Comparison of ENCODE assay signal across 26 cellular contexts in genomic region chr16:87597324-87597830, GRCh38. TPM values are rescaled to one million over a fixed set of nuclear protein-coding genes. Genes with fewer than 3 reads are reported as not detected.
"Had no signal": no experiment of that assay in that cellular context is flagged by ENCODE, and none has a peak within 500 bp of the region (broad histone marks: within the 10 kb centered on the region; RNA-seq: fewer than 3 reads in every experiment).

No MANE protein-coding gene starts in this region.

- H3K4me1 ChIP-seq: testis, thyroid gland, upper lobe of right lung, uterus had no signal

- H3K4me1 Mint-ChIP-seq: memory B cell; stimulated activated naive B cell treated with anti-CD40 and anti-IgM and Interleukin-4, amounts not matched to agents 10 μg/mL and 1 μg/mL and 100 μg/mL, for 72 hours had no signal

- H3K36me3 ChIP-seq: left ventricle myocardium inferior, ovary, right atrium auricular region, stomach, thyroid gland, transverse colon, upper lobe of right lung, uterus had no signal

- H3K4me3 ChIP-seq: left ventricle myocardium inferior, mucosa of descending colon, ovary, right atrium auricular region, skin epidermis, stomach, testis, thyroid gland, transverse colon, upper lobe of right lung, uterus had no signal

- ATAC-seq: mucosa of descending colon; naive thymus-derived CD4-positive, alpha-beta T cell; natural killer cell treated with Interleukin-12 subunit alpha and Interleukin-12 subunit beta and Interleukin-15 and Interleukin-18, amount 100 ng/mL, for 72 hours; sciatic nerve; stimulated activated naive B cell treated with anti-CD40 and anti-IgM and Interleukin-4, amounts not matched to agents 10 μg/mL and 1 μg/mL and 100 μg/mL, for 72 hours; stimulated activated naive CD8-positive, alpha-beta T cell treated with anti-CD3 and anti-CD28 coated beads, Interleukin-15, Interleukin-2, amounts not matched to agents 100 U/mL and 50 U/mL, for 24 hours; upper lobe of right lung had no signal

- H3K9me3 Mint-ChIP-seq: memory B cell; natural killer cell treated with Interleukin-12 subunit alpha and Interleukin-12 subunit beta and Interleukin-15 and Interleukin-18, amount 100 ng/mL, for 72 hours had no signal

- H3K27me3 ChIP-seq: right atrium auricular region, testis, thyroid gland had no signal

- DNase-seq: islet precursor cell; left ventricle myocardium inferior; midbrain; mucosa of descending colon; naive thymus-derived CD4-positive, alpha-beta T cell; ovary; stimulated activated CD4-positive, alpha-beta T cell treated with anti-CD3 and anti-CD28 coated beads, Interleukin-12 subunit alpha, Interleukin-12 subunit beta, amount 100 ng/mL, for 4 hours; stimulated activated CD4-positive, alpha-beta T cell treated with anti-CD3 and anti-CD28 coated beads, Interleukin-15, amount 100 ng/mL, for 24 hours; stimulated activated CD4-positive, alpha-beta T cell treated with anti-CD3 and anti-CD28 coated beads, Interleukin-2, amount 100 ng/mL, for 24 hours; stimulated activated CD4-positive, alpha-beta T cell treated with anti-CD3 and anti-CD28 coated beads, Interleukin-4, amount 100 ng/mL, for 1 hour; stimulated activated naive B cell treated with anti-CD40 and anti-IgM and Interleukin-4, amounts not matched to agents 10 μg/mL and 1 μg/mL and 100 μg/mL, for 72 hours; stimulated activated naive CD8-positive, alpha-beta T cell treated with anti-CD3 and anti-CD28 coated beads, Interleukin-15, Interleukin-2, amounts not matched to agents 100 U/mL and 50 U/mL, for 24 hours; stomach; testis; thyroid gland; transverse colon; upper lobe of right lung; uterus had no signal

- H3K36me3 Mint-ChIP-seq: memory B cell; natural killer cell treated with Interleukin-12 subunit alpha and Interleukin-12 subunit beta and Interleukin-15 and Interleukin-18, amount 100 ng/mL, for 72 hours; stimulated activated naive B cell treated with anti-CD40 and anti-IgM and Interleukin-4, amounts not matched to agents 10 μg/mL and 1 μg/mL and 100 μg/mL, for 72 hours had no signal

- H3K27ac ChIP-seq: left ventricle myocardium inferior, ovary, right atrium auricular region, skin epidermis, stomach, testis, thyroid gland, transverse colon, upper lobe of right lung, uterus had no signal

- H3K4me3 Mint-ChIP-seq: memory B cell; naive thymus-derived CD4-positive, alpha-beta T cell; natural killer cell treated with Interleukin-12 subunit alpha and Interleukin-12 subunit beta and Interleukin-15 and Interleukin-18, amount 100 ng/mL, for 72 hours; stimulated activated naive B cell treated with anti-CD40 and anti-IgM and Interleukin-4, amounts not matched to agents 10 μg/mL and 1 μg/mL and 100 μg/mL, for 72 hours had no signal

- H3K27ac Mint-ChIP-seq: memory B cell; naive thymus-derived CD4-positive, alpha-beta T cell; natural killer cell treated with Interleukin-12 subunit alpha and Interleukin-12 subunit beta and Interleukin-15 and Interleukin-18, amount 100 ng/mL, for 72 hours; progenitor cell of endocrine pancreas; stimulated activated naive B cell treated with anti-CD40 and anti-IgM and Interleukin-4, amounts not matched to agents 10 μg/mL and 1 μg/mL and 100 μg/mL, for 72 hours had no signal

- H3K9me3 ChIP-seq: mucosa of descending colon, ovary, right atrium auricular region, testis, thyroid gland, transverse colon, upper lobe of right lung, uterus had no signal

RNA-seq across cellular contexts. Expression of gene JPH3, which starts 4.9 kb away (rescaled TPM):
- total RNA-seq: lower leg skin; myocyte; naive thymus-derived CD4-positive, alpha-beta T cell; natural killer cell treated with Interleukin-12 subunit alpha and Interleukin-12 subunit beta and Interleukin-15 and Interleukin-18, amount 100 ng/mL, for 72 hours had no signal
- polyA plus RNA-seq: naive thymus-derived CD4-positive, alpha-beta T cell had no signal
